Comparison of ENCODE assay signal across 1 cellular context in genomic region chr1:205936316-205936715, GRCh38.
TF ChIP-seq lines count a peak whose summit lies in the region.

No MANE protein-coding gene starts in this region.

TF ChIP-seq in IMR-90, 13 proteins besides CTCF, POLR2A, EP300 and RAD21 (continued from another document):
- TF ChIP-seq ELK1 (IDR thresholded peaks at IDR 0.05; ENCODE audit: borderline replicate concordance, low read depth, low read length) = no peak
- no peak for TF ChIP-seq CEBPB (IDR thresholded peaks at IDR 0.05; ENCODE audit: low read depth, low read length)
- TF ChIP-seq MAZ (IDR thresholded peaks at IDR 0.05; ENCODE audit: borderline replicate concordance, low read depth, low read length) = no peak
- TF ChIP-seq SMC3 (IDR thresholded peaks at IDR 0.05; ENCODE audit: low read depth, low read length) = no peak
- TF ChIP-seq CHD1 (IDR thresholded peaks at IDR 0.05; ENCODE audit: low read depth, low read length) = no peak
